1 cellular context compared by ENCODE assay signal in genomic region chr14:98606816-98607215, GRCh38.
TF ChIP-seq lines count a peak whose summit lies in the region.

No MANE protein-coding gene starts in this region.

TF ChIP-seq in H1, 55 proteins besides CTCF, POLR2A, EP300 and RAD21 (continued from another document):
- TF ChIP-seq, protein P1, sequence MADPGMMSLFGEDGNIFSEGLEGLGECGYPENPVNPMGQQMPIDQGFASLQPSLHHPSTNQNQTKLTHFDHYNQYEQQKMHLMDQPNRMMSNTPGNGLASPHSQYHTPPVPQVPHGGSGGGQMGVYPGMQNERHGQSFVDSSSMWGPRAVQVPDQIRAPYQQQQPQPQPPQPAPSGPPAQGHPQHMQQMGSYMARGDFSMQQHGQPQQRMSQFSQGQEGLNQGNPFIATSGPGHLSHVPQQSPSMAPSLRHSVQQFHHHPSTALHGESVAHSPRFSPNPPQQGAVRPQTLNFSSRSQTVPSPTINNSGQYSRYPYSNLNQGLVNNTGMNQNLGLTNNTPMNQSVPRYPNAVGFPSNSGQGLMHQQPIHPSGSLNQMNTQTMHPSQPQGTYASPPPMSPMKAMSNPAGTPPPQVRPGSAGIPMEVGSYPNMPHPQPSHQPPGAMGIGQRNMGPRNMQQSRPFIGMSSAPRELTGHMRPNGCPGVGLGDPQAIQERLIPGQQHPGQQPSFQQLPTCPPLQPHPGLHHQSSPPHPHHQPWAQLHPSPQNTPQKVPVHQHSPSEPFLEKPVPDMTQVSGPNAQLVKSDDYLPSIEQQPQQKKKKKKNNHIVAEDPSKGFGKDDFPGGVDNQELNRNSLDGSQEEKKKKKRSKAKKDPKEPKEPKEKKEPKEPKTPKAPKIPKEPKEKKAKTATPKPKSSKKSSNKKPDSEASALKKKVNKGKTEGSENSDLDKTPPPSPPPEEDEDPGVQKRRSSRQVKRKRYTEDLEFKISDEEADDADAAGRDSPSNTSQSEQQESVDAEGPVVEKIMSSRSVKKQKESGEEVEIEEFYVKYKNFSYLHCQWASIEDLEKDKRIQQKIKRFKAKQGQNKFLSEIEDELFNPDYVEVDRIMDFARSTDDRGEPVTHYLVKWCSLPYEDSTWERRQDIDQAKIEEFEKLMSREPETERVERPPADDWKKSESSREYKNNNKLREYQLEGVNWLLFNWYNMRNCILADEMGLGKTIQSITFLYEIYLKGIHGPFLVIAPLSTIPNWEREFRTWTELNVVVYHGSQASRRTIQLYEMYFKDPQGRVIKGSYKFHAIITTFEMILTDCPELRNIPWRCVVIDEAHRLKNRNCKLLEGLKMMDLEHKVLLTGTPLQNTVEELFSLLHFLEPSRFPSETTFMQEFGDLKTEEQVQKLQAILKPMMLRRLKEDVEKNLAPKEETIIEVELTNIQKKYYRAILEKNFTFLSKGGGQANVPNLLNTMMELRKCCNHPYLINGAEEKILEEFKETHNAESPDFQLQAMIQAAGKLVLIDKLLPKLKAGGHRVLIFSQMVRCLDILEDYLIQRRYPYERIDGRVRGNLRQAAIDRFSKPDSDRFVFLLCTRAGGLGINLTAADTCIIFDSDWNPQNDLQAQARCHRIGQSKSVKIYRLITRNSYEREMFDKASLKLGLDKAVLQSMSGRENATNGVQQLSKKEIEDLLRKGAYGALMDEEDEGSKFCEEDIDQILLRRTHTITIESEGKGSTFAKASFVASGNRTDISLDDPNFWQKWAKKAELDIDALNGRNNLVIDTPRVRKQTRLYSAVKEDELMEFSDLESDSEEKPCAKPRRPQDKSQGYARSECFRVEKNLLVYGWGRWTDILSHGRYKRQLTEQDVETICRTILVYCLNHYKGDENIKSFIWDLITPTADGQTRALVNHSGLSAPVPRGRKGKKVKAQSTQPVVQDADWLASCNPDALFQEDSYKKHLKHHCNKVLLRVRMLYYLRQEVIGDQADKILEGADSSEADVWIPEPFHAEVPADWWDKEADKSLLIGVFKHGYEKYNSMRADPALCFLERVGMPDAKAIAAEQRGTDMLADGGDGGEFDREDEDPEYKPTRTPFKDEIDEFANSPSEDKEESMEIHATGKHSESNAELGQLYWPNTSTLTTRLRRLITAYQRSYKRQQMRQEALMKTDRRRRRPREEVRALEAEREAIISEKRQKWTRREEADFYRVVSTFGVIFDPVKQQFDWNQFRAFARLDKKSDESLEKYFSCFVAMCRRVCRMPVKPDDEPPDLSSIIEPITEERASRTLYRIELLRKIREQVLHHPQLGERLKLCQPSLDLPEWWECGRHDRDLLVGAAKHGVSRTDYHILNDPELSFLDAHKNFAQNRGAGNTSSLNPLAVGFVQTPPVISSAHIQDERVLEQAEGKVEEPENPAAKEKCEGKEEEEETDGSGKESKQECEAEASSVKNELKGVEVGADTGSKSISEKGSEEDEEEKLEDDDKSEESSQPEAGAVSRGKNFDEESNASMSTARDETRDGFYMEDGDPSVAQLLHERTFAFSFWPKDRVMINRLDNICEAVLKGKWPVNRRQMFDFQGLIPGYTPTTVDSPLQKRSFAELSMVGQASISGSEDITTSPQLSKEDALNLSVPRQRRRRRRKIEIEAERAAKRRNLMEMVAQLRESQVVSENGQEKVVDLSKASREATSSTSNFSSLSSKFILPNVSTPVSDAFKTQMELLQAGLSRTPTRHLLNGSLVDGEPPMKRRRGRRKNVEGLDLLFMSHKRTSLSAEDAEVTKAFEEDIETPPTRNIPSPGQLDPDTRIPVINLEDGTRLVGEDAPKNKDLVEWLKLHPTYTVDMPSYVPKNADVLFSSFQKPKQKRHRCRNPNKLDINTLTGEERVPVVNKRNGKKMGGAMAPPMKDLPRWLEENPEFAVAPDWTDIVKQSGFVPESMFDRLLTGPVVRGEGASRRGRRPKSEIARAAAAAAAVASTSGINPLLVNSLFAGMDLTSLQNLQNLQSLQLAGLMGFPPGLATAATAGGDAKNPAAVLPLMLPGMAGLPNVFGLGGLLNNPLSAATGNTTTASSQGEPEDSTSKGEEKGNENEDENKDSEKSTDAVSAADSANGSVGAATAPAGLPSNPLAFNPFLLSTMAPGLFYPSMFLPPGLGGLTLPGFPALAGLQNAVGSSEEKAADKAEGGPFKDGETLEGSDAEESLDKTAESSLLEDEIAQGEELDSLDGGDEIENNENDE (IDR thresholded peaks at IDR 0.05; ENCODE audit: insufficient replicate concordance, low read length), result no peak
- TF ChIP-seq ZNF274 (IDR thresholded peaks at IDR 0.05; ENCODE audit: borderline replicate concordance, extremely low read depth, low read length) (no peak), RFX5 (IDR thresholded peaks at IDR 0.05; ENCODE audit: borderline replicate concordance, low read depth, low read length) (no peak), TBP (IDR thresholded peaks at IDR 0.05; ENCODE audit: low read depth, low read length) (no peak), FOSL1 (IDR thresholded peaks at IDR 0.05; ENCODE audit: insufficient read depth, low read depth, low read length) (no peak), JUN (IDR thresholded peaks at IDR 0.05; ENCODE audit: low read depth, low read length) (no peak), HDAC2 (IDR thresholded peaks at IDR 0.05; ENCODE audit: borderline replicate concordance in 1 of 2, low read depth in 2 of 2, low read length in 2 of 2) (no peak), BCL11A (IDR thresholded peaks at IDR 0.05; ENCODE audit: low read depth in 2 of 2, low read length in 2 of 2) (no peak), TAF7 (optimal IDR thresholded peaks at IDR 0.05; ENCODE audit: borderline replicate concordance, low read depth, low read length) (no peak), RNF2 (IDR thresholded peaks at IDR 0.05; ENCODE audit: borderline replicate concordance, low read depth, low read length, missing control alignments, poor library complexity, severe bottlenecking) (no peak), CHD1 (IDR thresholded peaks at IDR 0.05; ENCODE audit: low read depth, low read length) (no peak), CREB1 (IDR thresholded peaks at IDR 0.05) (no peak), SIRT6 (IDR thresholded peaks at IDR 0.05; ENCODE audit: low read length) (no peak), E2F6 (IDR thresholded peaks at IDR 0.05) (no peak)
- TF ChIP-seq, protein P2, sequence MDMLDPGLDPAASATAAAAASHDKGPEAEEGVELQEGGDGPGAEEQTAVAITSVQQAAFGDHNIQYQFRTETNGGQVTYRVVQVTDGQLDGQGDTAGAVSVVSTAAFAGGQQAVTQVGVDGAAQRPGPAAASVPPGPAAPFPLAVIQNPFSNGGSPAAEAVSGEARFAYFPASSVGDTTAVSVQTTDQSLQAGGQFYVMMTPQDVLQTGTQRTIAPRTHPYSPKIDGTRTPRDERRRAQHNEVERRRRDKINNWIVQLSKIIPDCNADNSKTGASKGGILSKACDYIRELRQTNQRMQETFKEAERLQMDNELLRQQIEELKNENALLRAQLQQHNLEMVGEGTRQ (IDR thresholded peaks at IDR 0.05; ENCODE audit: low read length), result no peak
- TF ChIP-seq, protein P3, sequence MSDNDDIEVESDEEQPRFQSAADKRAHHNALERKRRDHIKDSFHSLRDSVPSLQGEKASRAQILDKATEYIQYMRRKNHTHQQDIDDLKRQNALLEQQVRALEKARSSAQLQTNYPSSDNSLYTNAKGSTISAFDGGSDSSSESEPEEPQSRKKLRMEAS (IDR thresholded peaks at IDR 0.05), result no peak
- TF ChIP-seq, protein P4, sequence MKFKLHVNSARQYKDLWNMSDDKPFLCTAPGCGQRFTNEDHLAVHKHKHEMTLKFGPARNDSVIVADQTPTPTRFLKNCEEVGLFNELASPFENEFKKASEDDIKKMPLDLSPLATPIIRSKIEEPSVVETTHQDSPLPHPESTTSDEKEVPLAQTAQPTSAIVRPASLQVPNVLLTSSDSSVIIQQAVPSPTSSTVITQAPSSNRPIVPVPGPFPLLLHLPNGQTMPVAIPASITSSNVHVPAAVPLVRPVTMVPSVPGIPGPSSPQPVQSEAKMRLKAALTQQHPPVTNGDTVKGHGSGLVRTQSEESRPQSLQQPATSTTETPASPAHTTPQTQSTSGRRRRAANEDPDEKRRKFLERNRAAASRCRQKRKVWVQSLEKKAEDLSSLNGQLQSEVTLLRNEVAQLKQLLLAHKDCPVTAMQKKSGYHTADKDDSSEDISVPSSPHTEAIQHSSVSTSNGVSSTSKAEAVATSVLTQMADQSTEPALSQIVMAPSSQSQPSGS (IDR thresholded peaks at IDR 0.05; ENCODE audit: low read length), result no peak
